16 cellular contexts compared by ENCODE assay signal in the genomic region with DNA sequence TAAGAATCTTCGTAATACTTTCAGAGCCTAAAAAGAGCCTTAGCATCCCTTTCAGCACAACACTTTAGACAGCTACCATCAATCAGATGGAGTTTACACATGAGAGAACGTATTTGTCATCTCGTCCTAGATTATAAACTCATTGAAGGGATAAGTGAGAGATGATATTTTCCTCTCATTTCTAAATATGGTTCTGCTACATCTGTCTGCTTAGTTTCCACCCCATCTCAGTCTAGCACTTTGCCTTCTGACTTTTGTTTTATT.
DNase-seq lines count a peak whose midpoint lies in the region; ATAC-seq, FAIRE-seq and TF ChIP-seq lines count a peak whose summit lies in the region.
"Had no signal": no experiment of that assay in that cellular context is flagged by ENCODE, and none has a peak within 500 bp of the region (broad histone marks: within the 10 kb centered on the region; RNA-seq: fewer than 3 reads in every experiment).

No MANE protein-coding gene starts in this region.

- intact Hi-C loops in MCF 10A (cut with micrococcal nuclease) (no loop called here), breast epithelium (cut with DNase I; ENCODE audit: low total_unique reads) (no loop called here)

- H3K9me3 ChIP-seq in breast epithelium (no peaks in the 10 kb centered on the region), keratinocyte (ENCODE audit: control insufficient read depth, low read depth, low read length) (no peaks in the 10 kb centered on the region)

- no peak overlapping the region for H3K27ac ChIP-seq in breast epithelium
- no peak overlapping the region for H3K27ac ChIP-seq in keratinocyte (ENCODE audit: control insufficient read depth, insufficient read depth, low read length)
- H3K27ac ChIP-seq: C4-2B had no signal

- H3K9me1 ChIP-seq in keratinocyte (ENCODE audit: control insufficient read depth, extremely low read depth, insufficient read depth, low read length), result no peaks in the 10 kb centered on the region

- H3K27me3 ChIP-seq in breast epithelium, result no peaks in the 10 kb centered on the region
- no peaks in the 10 kb centered on the region for H3K27me3 ChIP-seq in keratinocyte (ENCODE audit: control insufficient read depth, extremely low read depth, insufficient read depth, low read length)

- POLR2A ChIA-PET in MCF 10A (lab: Yijun Ruan, JAX), result interaction anchor here (1.2 to 3.0 kb wide), 3 partner anchors 9 to 136 kb away, joined by 3 to 6 read pairs (median 3); no protein-coding TSS in a partner anchor

- TF ChIP-seq CTCF in MCF 10A (IDR thresholded peaks at IDR 0.05; ENCODE audit: unreplicated experiment), result no peak
- TF ChIP-seq CTCF in breast epithelium (IDR thresholded peaks at IDR 0.05), result no peak
- TF ChIP-seq CTCF in keratinocyte (optimal IDR thresholded peaks at IDR 0.05 in 1 of 3, IDR thresholded peaks at IDR 0.05 in 1 of 3, conservative IDR thresholded peaks at IDR 0.05 in 1 of 3; ENCODE audit: extremely low read depth in 1 of 3, insufficient read depth in 2 of 3, low read length in 3 of 3), result no peak

- BruUV-seq in MCF 10A (replicated peaks; lab: Mats Ljungman, UMichigan), result no TSS peak

- H2AFZ ChIP-seq in keratinocyte (ENCODE audit: control insufficient read depth, low read length), result peak overlapping the region; percentile 7

- H3K4me1 Mint-ChIP-seq in MCF 10A (ENCODE audit: insufficient read depth, unreplicated experiment), result peaks cover 37% of the 10 kb centered on the region

- CTCF ChIA-PET in MCF 10A (lab: Yijun Ruan, JAX), result no interaction called here

- H3K4me2 ChIP-seq in keratinocyte (ENCODE audit: control insufficient read depth, extremely low read depth, insufficient read depth, low read depth, low read length), result no peak overlapping the region

- TF ChIP-seq POLR2A in breast epithelium (IDR thresholded peaks at IDR 0.05), result no peak

- no peaks in the 10 kb centered on the region for H3K79me2 ChIP-seq in keratinocyte (ENCODE audit: control insufficient read depth, insufficient read depth, low read length)

- peaks cover 8% of the 10 kb centered on the region for H3K9me3 Mint-ChIP-seq in MCF 10A (ENCODE audit: unreplicated experiment)

- FAIRE-seq in keratinocyte (lab: Jason Lieb, UNC), result no peak
- FAIRE-seq: A204.1 had no signal

- dilution Hi-C loops in keratinocyte (cut with MboI; ENCODE audit: extremely low pct_ligation_motif_present, low sequenced_read_pairs), result no loop called here

- H3K36me3 ChIP-seq in breast epithelium, result no peaks in the 10 kb centered on the region
- H3K36me3 ChIP-seq in keratinocyte (ENCODE audit: control insufficient read depth in 2 of 2, extremely low read depth in 1 of 2, insufficient read depth in 2 of 2, low read length in 2 of 2), result no peaks in the 10 kb centered on the region

- H3K27ac Mint-ChIP-seq in MCF 10A (ENCODE audit: low read depth, unreplicated experiment), result peak overlapping the region; percentile 82

- H3K4me1 ChIP-seq in breast epithelium (no peaks in the 10 kb centered on the region), keratinocyte (ENCODE audit: control insufficient read depth, extremely low read depth, insufficient read depth, low read length) (peaks cover 7% of the 10 kb centered on the region)

- ATAC-seq in HG03045 (IDR thresholded peaks at IDR 0.05; ENCODE audit: unreplicated experiment) (no peak), GM19463 (IDR thresholded peaks at IDR 0.05; ENCODE audit: unreplicated experiment) (no peak)

- no peaks in the 10 kb centered on the region for H3K36me3 Mint-ChIP-seq in MCF 10A (ENCODE audit: insufficient read depth, unreplicated experiment)

- no peak overlapping the region for H3K4me3 Mint-ChIP-seq in MCF 10A (ENCODE audit: unreplicated experiment)

- H3K9ac ChIP-seq in keratinocyte (ENCODE audit: control insufficient read depth, extremely low read depth, insufficient read depth, low read length), result no peak overlapping the region

- H3K27me3 Mint-ChIP-seq in MCF 10A (ENCODE audit: insufficient read depth, unreplicated experiment), result no peaks in the 10 kb centered on the region

- H3K4me3 ChIP-seq in breast epithelium (no peak overlapping the region), keratinocyte (ENCODE audit: control insufficient read depth in 2 of 3, extremely low read depth in 1 of 3, insufficient read depth in 2 of 3, low read depth in 1 of 3, low read length in 3 of 3) (no peak overlapping the region)

- H4K20me1 ChIP-seq in keratinocyte (ENCODE audit: control insufficient read depth, extremely low read depth, insufficient read depth, low read length), result no peaks in the 10 kb centered on the region

- DNase-seq in MCF 10A (ENCODE audit: unreplicated experiment) (no peak), breast epithelium (ENCODE audit: low spot score in 2 of 2) (no peak), astrocyte of the hippocampus (ENCODE audit: low read depth, low spot score) (peak; percentile 10), keratinocyte (ENCODE audit: low read depth, low spot score) (no peak), COLO829 (ENCODE audit: low spot score) (no peak)
- DNase-seq: DMS 273 treated with DMSO at 0.1 percent for 48 hours, GOT3, Karpas-422, NCI-H1105, NCI-H187, OCI-M1, RPMI8226 had no signal
